Comparison of ENCODE assay signal across 9 cellular contexts in genomic region chr16:2532494-2533141, GRCh38. TPM values are rescaled to one million over a fixed set of nuclear protein-coding genes. Genes with fewer than 3 reads are reported as not detected.
DNase-seq lines count a peak whose midpoint lies in the region; TF ChIP-seq lines count a peak whose summit lies in the region.
"Had no signal": no experiment of that assay in that cellular context is flagged by ENCODE, and none has a peak within 500 bp of the region (broad histone marks: within the 10 kb centered on the region; RNA-seq: fewer than 3 reads in every experiment).

No MANE protein-coding gene starts in this region.

- H3K4me1 ChIP-seq in HUES64 (ENCODE audit: insufficient read depth, low read length) (peaks cover 6% of the 10 kb centered on the region), SJCRH30 (peaks cover 10% of the 10 kb centered on the region; the same call in 1 of the 2 replicates), hepatocyte (ENCODE audit: insufficient read depth) (peaks cover 5% of the 10 kb centered on the region)

- H3K27me3 ChIP-seq in HUES64 (ENCODE audit: insufficient read depth, low read length): no peaks in the 10 kb centered on the region
- no peaks in the 10 kb centered on the region for H3K27me3 ChIP-seq in SJCRH30
- H3K27me3 ChIP-seq in hepatocyte: no peaks in the 10 kb centered on the region

- H2AFZ ChIP-seq in hepatocyte: peak overlapping the region; percentile 37

- H3K27ac ChIP-seq in HUES64 (ENCODE audit: low read depth, low read length): peak overlapping the region; percentile 58; the same call in 1 of the 2 replicates
- H3K27ac ChIP-seq in SJCRH30: no peak overlapping the region
- H3K27ac ChIP-seq in angular gyrus (ENCODE audit: low read depth, low read length): peak overlapping the region; percentile 89
- H3K27ac ChIP-seq in hepatocyte: peak overlapping the region; percentile 94

- no peaks in the 10 kb centered on the region for H3K79me2 ChIP-seq in hepatocyte

- H3K4me3 ChIP-seq in HUES64 (ENCODE audit: low read length) (peak overlapping the region; percentile 71), SJCRH30 (peak overlapping the region; percentile 61), hepatocyte (peak overlapping the region; percentile 34)

- H3K9ac ChIP-seq in HUES64 (ENCODE audit: low read depth, low read length): peak overlapping the region; percentile 54

- H3K4me2 ChIP-seq in hepatocyte: peak overlapping the region; percentile 89

- no peaks in the 10 kb centered on the region for H3K9me3 ChIP-seq in HUES64 (ENCODE audit: insufficient read depth, low read depth, low read length)
- H3K9me3 ChIP-seq in SJCRH30 (replicated peaks): no peaks in the 10 kb centered on the region
- H3K9me3 ChIP-seq in hepatocyte (ENCODE audit: low read depth): no peaks in the 10 kb centered on the region

- peak; percentile 59 for DNase-seq in COR-L47 (lab: John Stamatoyannopoulos, UW)
- peak in 1 of 2 experiments; percentile 44 for DNase-seq in SJCRH30
- DNase-seq in hepatocyte (ENCODE audit: low spot score): peak; percentile 91
- peak; percentile 46 for DNase-seq in renal cortical epithelial cell (ENCODE audit: low read depth)
- DNase-seq in SW 1271 (lab: John Stamatoyannopoulos, UW): no peak
- DNase-seq in AG20443 (ENCODE audit: low spot score): no peak

- WGBS in HUES64: 7% methylated on average over 37 of the region's 37 CpGs
- 3% methylated on average over 37 of the region's 37 CpGs for WGBS in hepatocyte (ENCODE audit: low lambda C conversion rate, missing lambda C conversion rate)

- H3K36me3 ChIP-seq in HUES64 (ENCODE audit: insufficient read depth, low read length): peaks cover 17% of the 10 kb centered on the region; the same call in 1 of the 2 replicates
- no peaks in the 10 kb centered on the region for H3K36me3 ChIP-seq in SJCRH30
- H3K36me3 ChIP-seq in hepatocyte (replicated peaks; ENCODE audit: insufficient read depth, low read depth): no peaks in the 10 kb centered on the region

- no peak for TF ChIP-seq CTCF in hepatocyte (IDR thresholded peaks at IDR 0.05; ENCODE audit: poor library complexity)

- no peaks in the 10 kb centered on the region for H3K9me2 ChIP-seq in hepatocyte (replicated peaks; ENCODE audit: insufficient read depth)

- H4K20me1 ChIP-seq in hepatocyte (ENCODE audit: insufficient read depth, poor library complexity, severe bottlenecking): no peaks in the 10 kb centered on the region

RNA-seq across cellular contexts. Expression of gene CEMP1, which starts 1.4 kb away (rescaled TPM):
- polyA plus RNA-seq in HUES64 (2013, experiment 1 of 2): not detected
- not detected for polyA plus RNA-seq in HUES64 (2013, experiment 2 of 2)
- not detected in 2 replicates for total RNA-seq in SJCRH30 (2014; rRNA removed; shearing (Covaris generic))
- not detected in 2 replicates for total RNA-seq in hepatocyte
- polyA plus RNA-seq in hepatocyte: 11.1 and 21.6 TPM in 2 replicates
- total RNA-seq in renal cortical epithelial cell: not detected in 2 replicates
- total RNA-seq: T-helper 2 cell treated with Interferon-gamma antibody and Interleukin-4, amounts not matched to agents 100 ng/mL and 5 ng/mL, for 36 hours had no signal

RNA-seq across cellular contexts. Expression of gene PDPK1, which starts 5.2 kb away (rescaled TPM):
- 13.8 TPM for polyA plus RNA-seq in HUES64 (2013, experiment 1 of 2)
- polyA plus RNA-seq in HUES64 (2013, experiment 2 of 2): 12.0 TPM
- total RNA-seq in SJCRH30 (2014; rRNA removed; shearing (Covaris generic)): 27.9 and 28.0 TPM in 2 replicates
- total RNA-seq in hepatocyte (29.8 and 34.5 TPM in 2 replicates), renal cortical epithelial cell (16.0 and 32.9 TPM in 2 replicates)
- 23.6 and 27.1 TPM in 2 replicates for polyA plus RNA-seq in hepatocyte

RNA-seq across cellular contexts. Expression of gene AMDHD2, which starts 12.4 kb away (rescaled TPM):
- polyA plus RNA-seq in HUES64 (2013, experiment 1 of 2): 30.3 TPM
- 19.7 TPM for polyA plus RNA-seq in HUES64 (2013, experiment 2 of 2)
- 14.8 and 16.1 TPM in 2 replicates for total RNA-seq in SJCRH30 (2014; rRNA removed; shearing (Covaris generic))
- total RNA-seq in hepatocyte (43.6 and 50.3 TPM in 2 replicates), renal cortical epithelial cell (24.4 and 31.4 TPM in 2 replicates)
- polyA plus RNA-seq in hepatocyte: 70.8 and 77.0 TPM in 2 replicates

RNA-seq across cellular contexts. Expression of gene ATP6V0C, which starts 18.9 kb away (rescaled TPM):
- 201 TPM for polyA plus RNA-seq in HUES64 (2013, experiment 1 of 2)
- 219 TPM for polyA plus RNA-seq in HUES64 (2013, experiment 2 of 2)
- total RNA-seq in SJCRH30 (2014; rRNA removed; shearing (Covaris generic)): 28.7 and 28.8 TPM in 2 replicates
- 81.4 and 89.8 TPM in 2 replicates for total RNA-seq in hepatocyte
- polyA plus RNA-seq in hepatocyte: 375 and 385 TPM in 2 replicates
- 10.9 and 36.3 TPM in 2 replicates for total RNA-seq in renal cortical epithelial cell

RNA-seq across cellular contexts. Expression of gene TBC1D24, which starts 57.7 kb away (rescaled TPM):
- 4.2 TPM for polyA plus RNA-seq in HUES64 (2013, experiment 1 of 2)
- 7.0 TPM for polyA plus RNA-seq in HUES64 (2013, experiment 2 of 2)
- 19.8 and 21.8 TPM in 2 replicates for total RNA-seq in SJCRH30 (2014; rRNA removed; shearing (Covaris generic))
- total RNA-seq in hepatocyte (10.4 and 13.6 TPM in 2 replicates), renal cortical epithelial cell (6.3 and 18.3 TPM in 2 replicates)
- 8.3 and 10.9 TPM in 2 replicates for polyA plus RNA-seq in hepatocyte

Comparison
In these comparisons a context has a peak if more than half of its experiments do, and no peak if none do; other contexts are left out.
1. DNase-seq: peak in COR-L47 (single experiment), hepatocyte (single experiment) and renal cortical epithelial cell (single experiment); none in SW 1271 (0 of 2) and AG20443 (single experiment).
2. Peak in every context shown above with its lines, with median percentiles within 50 percentile points of each other: H3K4me3 ChIP-seq.